18 cellular contexts compared by ENCODE assay signal in genomic region chr2:181197140-181197760, GRCh38.
A peak's percentile ranks its signal among the peaks of the same experiment; 100 is the strongest.
DNase-seq lines count a peak whose midpoint lies in the region; ATAC-seq, FAIRE-seq and TF ChIP-seq lines count a peak whose summit lies in the region.
"Had no signal": no experiment of that assay in that cellular context is flagged by ENCODE, and none has a peak within 500 bp of the region (broad histone marks: within the 10 kb centered on the region; RNA-seq: fewer than 3 reads in every experiment).

No MANE protein-coding gene starts in this region.

- TF ChIP-seq POLR2A in vagina (IDR thresholded peaks at IDR 0.05): no peak

- no peak for DNase-seq in activated T-cell treated with anti-CD3 and anti-CD28 coated beads, Interleukin-2, amount 50 U/mL, for 24 hours
- DNase-seq in activated T-cell treated with anti-CD3 and anti-CD28 coated beads for 4 hours (no peak), smooth muscle cell (lab: John Stamatoyannopoulos, UW; ENCODE audit: unreplicated experiment) (no peak), pancreas (no peak), NCI-H187 treated with DMSO at 0.1 percent for 48 hours (lab: John Stamatoyannopoulos, UW) (no peak), vagina (ENCODE audit: extremely low spot score in 2 of 2) (no peak)
- DNase-seq in activated naive CD8-positive, alpha-beta T cell treated with anti-CD3 and anti-CD28 coated beads, Interleukin-2, amount 10 ng/mL, durations not matched to agents 7 days and 5 days: no peak
- DNase-seq: activated B cell treated with CpG ODN at 0.5 μM for 24 hours, COR-L47, IMR-90, left lung, NCI-H2029, occipital lobe, right cardiac atrium had no signal

- H3K9me3 ChIP-seq in Loucy (ENCODE audit: insufficient read depth, low read depth, low read length): no peaks in the 10 kb centered on the region
- no peaks in the 10 kb centered on the region for H3K9me3 ChIP-seq in smooth muscle cell (replicated peaks; ENCODE audit: low read depth)
- no peaks in the 10 kb centered on the region for H3K9me3 ChIP-seq in pancreas
- no peaks in the 10 kb centered on the region for H3K9me3 ChIP-seq in vagina
- H3K9me3 ChIP-seq: gastroesophageal sphincter, left lung had no signal

- H3K27ac ChIP-seq in smooth muscle cell (ENCODE audit: low read depth) (no peak overlapping the region), pancreas (no peak overlapping the region), vagina (no peak overlapping the region)
- H3K27ac ChIP-seq: gastroesophageal sphincter, left lung had no signal

- no peak for TF ChIP-seq CTCF in Loucy (conservative IDR thresholded peaks at IDR 0.05; ENCODE audit: low read length)
- no peak for TF ChIP-seq CTCF in smooth muscle cell (IDR thresholded peaks at IDR 0.05; ENCODE audit: borderline replicate concordance, insufficient read depth, poor library complexity, severe bottlenecking)
- TF ChIP-seq CTCF in pancreas (IDR thresholded peaks at IDR 0.05): no peak
- TF ChIP-seq CTCF in vagina (IDR thresholded peaks at IDR 0.05): no peak

- H3K9me2 ChIP-seq in Loucy (replicated peaks; ENCODE audit: low read depth, low read length): no peaks in the 10 kb centered on the region

- H3K4me1 Mint-ChIP-seq in activated T-cell treated with anti-CD3 and anti-CD28 coated beads, Interleukin-2, amount 50 U/mL, for 24 hours (ENCODE audit: low read depth): peaks cover 59% of the 10 kb centered on the region
- H3K4me1 Mint-ChIP-seq in activated naive CD8-positive, alpha-beta T cell treated with anti-CD3 and anti-CD28 coated beads, Interleukin-2, amount 10 ng/mL, durations not matched to agents 7 days and 5 days: peaks cover 31% of the 10 kb centered on the region

- 89% methylated on average over 3 of the region's 3 CpGs for WGBS in smooth muscle cell (ENCODE audit: low lambda C conversion rate)
- 45 to 60% methylated on average over 3 of the region's 3 CpGs for WGBS in pancreas, 2 donors

- H3K36me3 ChIP-seq in Loucy (ENCODE audit: insufficient read depth, low read length) (no peaks in the 10 kb centered on the region), smooth muscle cell (ENCODE audit: low read depth) (no peaks in the 10 kb centered on the region), pancreas (no peaks in the 10 kb centered on the region), vagina (no peaks in the 10 kb centered on the region)
- H3K36me3 ChIP-seq: gastroesophageal sphincter, left lung had no signal

- H3K4me3 ChIP-seq in Loucy (ENCODE audit: low read length, poor library complexity, severe bottlenecking) (no peak overlapping the region), smooth muscle cell (no peak overlapping the region), pancreas (no peak overlapping the region), vagina (no peak overlapping the region)
- H3K4me3 ChIP-seq: gastroesophageal sphincter, left lung had no signal

- H3K9me3 Mint-ChIP-seq in activated T-cell treated with anti-CD3 and anti-CD28 coated beads, Interleukin-2, amount 50 U/mL, for 24 hours: peaks cover 33% of the 10 kb centered on the region
- H3K9me3 Mint-ChIP-seq in activated naive CD8-positive, alpha-beta T cell treated with anti-CD3 and anti-CD28 coated beads, Interleukin-2, amount 10 ng/mL, durations not matched to agents 7 days and 5 days: peaks cover 29% of the 10 kb centered on the region
- H3K9me3 Mint-ChIP-seq: activated B cell treated with CpG ODN at 0.5 μM for 24 hours had no signal

- H3K4me1 ChIP-seq in Loucy (ENCODE audit: insufficient read depth, low read length, poor library complexity, severe bottlenecking) (peaks cover 30% of the 10 kb centered on the region), smooth muscle cell (ENCODE audit: low read depth) (no peaks in the 10 kb centered on the region), pancreas (no peaks in the 10 kb centered on the region), vagina (no peaks in the 10 kb centered on the region)
- H3K4me1 ChIP-seq: gastroesophageal sphincter, left lung had no signal

- POLR2A ChIA-PET in activated naive CD8-positive, alpha-beta T cell treated with anti-CD3 and anti-CD28 coated beads, Interleukin-2, amount 10 ng/mL, durations not matched to agents 7 days and 5 days (lab: Charles Lee): no interaction called here

- no peak for FAIRE-seq in pancreas (lab: Jason Lieb, UNC)
- FAIRE-seq: colon, urothelium cell line had no signal

- no peaks in the 10 kb centered on the region for H3K27me3 ChIP-seq in Loucy (ENCODE audit: insufficient read depth, low read length, poor library complexity, severe bottlenecking)
- H3K27me3 ChIP-seq in smooth muscle cell (ENCODE audit: low read depth): no peaks in the 10 kb centered on the region
- no peaks in the 10 kb centered on the region for H3K27me3 ChIP-seq in pancreas
- no peaks in the 10 kb centered on the region for H3K27me3 ChIP-seq in vagina
- H3K27me3 ChIP-seq: gastroesophageal sphincter, left lung had no signal

- intact Hi-C loops in pancreas (cut with DNase I): no loop called here
- intact Hi-C loops in vagina (cut with DNase I): no loop called here

- peak; percentile 47 for ATAC-seq in activated naive CD8-positive, alpha-beta T cell treated with anti-CD3 and anti-CD28 coated beads, Interleukin-2, amount 10 ng/mL, durations not matched to agents 7 days and 5 days (ENCODE audit: low read depth)
- ATAC-seq in pancreas: no peak
- ATAC-seq: gastroesophageal sphincter, left lung, right cardiac atrium had no signal

- peak overlapping the region; percentile 32 for H3K4me3 Mint-ChIP-seq in activated T-cell treated with anti-CD3 and anti-CD28 coated beads, Interleukin-2, amount 50 U/mL, for 24 hours
- peak overlapping the region; percentile 24 for H3K4me3 Mint-ChIP-seq in activated naive CD8-positive, alpha-beta T cell treated with anti-CD3 and anti-CD28 coated beads, Interleukin-2, amount 10 ng/mL, durations not matched to agents 7 days and 5 days
- H3K4me3 Mint-ChIP-seq: activated B cell treated with CpG ODN at 0.5 μM for 24 hours had no signal

- peak overlapping the region; percentile 87 for H3K27ac Mint-ChIP-seq in activated T-cell treated with anti-CD3 and anti-CD28 coated beads, Interleukin-2, amount 50 U/mL, for 24 hours
- H3K27ac Mint-ChIP-seq in activated naive CD8-positive, alpha-beta T cell treated with anti-CD3 and anti-CD28 coated beads, Interleukin-2, amount 10 ng/mL, durations not matched to agents 7 days and 5 days: peak overlapping the region; percentile 78
- H3K27ac Mint-ChIP-seq: activated B cell treated with CpG ODN at 0.5 μM for 24 hours had no signal

- peaks cover 33% of the 10 kb centered on the region for H3K36me3 Mint-ChIP-seq in activated T-cell treated with anti-CD3 and anti-CD28 coated beads, Interleukin-2, amount 50 U/mL, for 24 hours (ENCODE audit: low read depth)
- peaks cover 61% of the 10 kb centered on the region for H3K36me3 Mint-ChIP-seq in activated naive CD8-positive, alpha-beta T cell treated with anti-CD3 and anti-CD28 coated beads, Interleukin-2, amount 10 ng/mL, durations not matched to agents 7 days and 5 days

- H3K27me3 Mint-ChIP-seq in activated T-cell treated with anti-CD3 and anti-CD28 coated beads, Interleukin-2, amount 50 U/mL, for 24 hours: no peaks in the 10 kb centered on the region
- H3K27me3 Mint-ChIP-seq in activated naive CD8-positive, alpha-beta T cell treated with anti-CD3 and anti-CD28 coated beads, Interleukin-2, amount 10 ng/mL, durations not matched to agents 7 days and 5 days: no peaks in the 10 kb centered on the region
- H3K27me3 Mint-ChIP-seq: activated B cell treated with CpG ODN at 0.5 μM for 24 hours had no signal

- H3K79me2 ChIP-seq in Loucy (ENCODE audit: insufficient read depth, low read length) (no peaks in the 10 kb centered on the region), smooth muscle cell (ENCODE audit: low read depth) (no peaks in the 10 kb centered on the region)

- H3K4me2 ChIP-seq in Loucy (ENCODE audit: low read depth, low read length, poor library complexity, severe bottlenecking) (peak overlapping the region; percentile 57), smooth muscle cell (no peak overlapping the region)

- H2AFZ ChIP-seq in Loucy (ENCODE audit: low read length): no peak overlapping the region
- H2AFZ ChIP-seq in smooth muscle cell (ENCODE audit: low read depth): no peak overlapping the region

- H4K20me1 ChIP-seq in Loucy (ENCODE audit: insufficient read depth, low read length, poor library complexity, severe bottlenecking) (no peaks in the 10 kb centered on the region), smooth muscle cell (ENCODE audit: low read depth) (no peaks in the 10 kb centered on the region)

- no peaks in the 10 kb centered on the region for H3F3A ChIP-seq in Loucy (ENCODE audit: low read depth)
- H3F3A ChIP-seq in smooth muscle cell (ENCODE audit: low read depth): no peaks in the 10 kb centered on the region

- H3K9ac ChIP-seq in Loucy (ENCODE audit: low read depth, low read length, poor library complexity, severe bottlenecking): no peak overlapping the region
- H3K9ac ChIP-seq in smooth muscle cell (ENCODE audit: low read depth): peak overlapping the region; percentile 36
